Comparison of ENCODE assay signal across 20 cellular contexts in the genomic region with DNA sequence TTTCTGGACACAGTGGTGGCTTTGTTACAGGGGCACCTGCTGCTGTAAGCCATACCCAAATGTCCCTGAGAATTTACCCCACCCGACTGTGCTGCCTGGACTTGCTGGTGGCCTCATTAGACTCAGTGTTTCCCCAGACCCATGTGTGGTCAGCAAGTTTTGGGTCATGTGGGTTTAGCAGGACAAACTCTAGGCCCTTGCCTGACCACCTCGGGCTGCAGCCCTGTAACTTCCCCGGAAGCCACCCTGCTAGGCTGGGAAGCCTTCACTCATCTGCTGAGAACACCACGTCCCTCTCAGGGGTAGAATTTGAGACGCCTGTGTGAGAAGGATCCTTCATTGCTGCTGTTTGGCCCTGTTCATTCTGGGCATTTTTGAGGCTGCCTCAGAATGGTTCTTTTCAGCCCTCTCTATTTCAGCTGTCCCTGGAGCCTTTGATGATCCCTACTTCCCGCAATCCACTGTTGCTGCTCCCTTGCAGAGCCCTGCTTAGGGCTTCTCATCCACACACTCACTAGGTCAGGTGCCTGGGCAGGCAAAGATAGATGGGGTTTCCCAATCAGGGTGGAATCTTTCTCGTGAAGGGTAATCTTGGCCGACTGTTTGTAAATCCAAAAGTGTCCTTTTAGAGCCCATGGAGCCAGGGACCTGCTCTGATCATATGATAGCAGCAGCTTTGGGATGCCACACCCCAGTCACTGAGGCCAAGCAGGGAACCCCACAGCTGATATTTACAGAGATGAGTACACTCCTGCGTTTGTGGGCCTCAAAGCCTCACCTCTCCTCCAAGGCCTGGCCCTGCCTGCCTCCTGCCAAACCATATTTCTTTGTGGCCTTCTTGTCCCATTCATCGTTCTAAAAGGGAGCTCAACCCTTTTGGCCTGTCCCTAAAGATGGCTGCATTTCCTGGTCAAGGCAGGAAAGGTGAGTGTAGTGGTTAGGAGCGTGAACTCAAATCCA. TPM values are rescaled to one million over a fixed set of nuclear protein-coding genes. Genes with fewer than 3 reads are reported as not detected.
DNase-seq lines count a peak whose midpoint lies in the region; FAIRE-seq and TF ChIP-seq lines count a peak whose summit lies in the region.
"Had no signal": no experiment of that assay in that cellular context is flagged by ENCODE, and none has a peak within 500 bp of the region (broad histone marks: within the 10 kb centered on the region; RNA-seq: fewer than 3 reads in every experiment).

No MANE protein-coding gene starts in this region.

- CTCF ChIA-PET in mammary epithelial cell (lab: Charles Lee; ENCODE audit: low non-redundant PET) (no interaction called here), HEK293T (lab: Yijun Ruan, JAX) (no interaction called here)
- CTCF ChIA-PET in activated naive CD4-positive, alpha-beta T cell treated with anti-CD3 and anti-CD28 coated beads, Interleukin-2, amount 10 ng/mL, durations not matched to agents 7 days and 5 days (lab: Charles Lee), result interaction anchor here (1.3 kb wide), 1 partner anchor 14 kb away, joined by 3 read pairs; no protein-coding TSS in a partner anchor

- no peaks in the 10 kb centered on the region for H3K9me3 Mint-ChIP-seq in HFFc6
- H3K9me3 Mint-ChIP-seq in activated naive CD4-positive, alpha-beta T cell treated with anti-CD3 and anti-CD28 coated beads, Interleukin-2, amount 10 ng/mL, durations not matched to agents 7 days and 5 days, result no peaks in the 10 kb centered on the region
- H3K9me3 Mint-ChIP-seq in activated T-helper 1 cell treated with anti-CD3 and anti-CD28 coated beads, Interleukin-12 subunit alpha, Interleukin-12 subunit beta, Interleukin-2, Interleukin-4 antibody, amounts not matched to agents 30 ng/mL and 10 ng/mL and 1 ng/mL, durations not matched to agents 14 hours and 24 hours and 36 hours, result no peaks in the 10 kb centered on the region
- H3K9me3 Mint-ChIP-seq: activated T-cell treated with anti-CD3 and anti-CD28 coated beads, Interleukin-2, amount 50 U/mL, for 4 hours had no signal

- H3K4me1 ChIP-seq in mammary epithelial cell (ENCODE audit: insufficient read depth, low read length) (peaks cover 27% of the 10 kb centered on the region), keratinocyte (ENCODE audit: control insufficient read depth, extremely low read depth, insufficient read depth, low read length) (peaks cover 9% of the 10 kb centered on the region), skeletal muscle tissue (ENCODE audit: control insufficient read depth in 3 of 3, insufficient read depth in 3 of 3, low read length in 3 of 3) (peaks cover 41 to 45% (median 45%) of the 10 kb centered on the region in 3 donors)

- DNase-seq in HFFc6 (no peak), mammary epithelial cell (no peak), keratinocyte (ENCODE audit: low read depth, low spot score) (no peak), CD1c-positive myeloid dendritic cell (ENCODE audit: extremely low spot score) (no peak), HEK293T (ENCODE audit: extremely low spot score) (no peak)
- DNase-seq in activated naive CD4-positive, alpha-beta T cell treated with anti-CD3 and anti-CD28 coated beads, Interleukin-2, amount 10 ng/mL, durations not matched to agents 7 days and 5 days, result no peak
- no peak for DNase-seq in activated T-helper 1 cell treated with anti-CD3 and anti-CD28 coated beads, Interleukin-12 subunit alpha, Interleukin-12 subunit beta, Interleukin-2, Interleukin-4 antibody, amounts not matched to agents 30 ng/mL and 10 ng/mL and 1 ng/mL, durations not matched to agents 14 hours and 24 hours and 36 hours (ENCODE audit: low spot score)
- DNase-seq: activated CD4-positive, alpha-beta T cell treated with anti-CD3 and anti-CD28 coated beads for 4 hours; activated T-cell treated with anti-CD3 and anti-CD28 coated beads, Interleukin-2, amount 50 U/mL, for 4 hours; cerebellar nuclear complex; NCI-H146; SHP77 treated with DMSO at 0.1 percent for 48 hours had no signal

- intact Hi-C loops in mammary epithelial cell (cut with micrococcal nuclease), result no loop called here
- intact Hi-C loops in activated T-helper 1 cell treated with anti-CD3 and anti-CD28 coated beads, Interleukin-12 subunit alpha, Interleukin-12 subunit beta, Interleukin-2, Interleukin-4 antibody, amounts not matched to agents 30 ng/mL and 10 ng/mL and 1 ng/mL, durations not matched to agents 14 hours and 24 hours and 36 hours (cut with micrococcal nuclease), result no loop called here

- dilution Hi-C loops in mammary epithelial cell (cut with HindIII; ENCODE audit: low sequenced_read_pairs), result no loop called here
- dilution Hi-C loops in keratinocyte (cut with MboI; ENCODE audit: extremely low pct_ligation_motif_present, low sequenced_read_pairs), result no loop called here

- TF ChIP-seq CTCF in HFFc6 (IDR thresholded peaks at IDR 0.05) (no peak), mammary epithelial cell (conservative IDR thresholded peaks at IDR 0.05 in 1 of 2, IDR thresholded peaks at IDR 0.05 in 1 of 2; ENCODE audit: extremely low read depth in 1 of 2, insufficient read depth in 1 of 2, low read depth in 1 of 2, low read length in 2 of 2) (no peak), keratinocyte (optimal IDR thresholded peaks at IDR 0.05 in 1 of 3, IDR thresholded peaks at IDR 0.05 in 1 of 3, conservative IDR thresholded peaks at IDR 0.05 in 1 of 3; ENCODE audit: extremely low read depth in 1 of 3, insufficient read depth in 2 of 3, low read length in 3 of 3) (no peak)

- peak; percentile 26 for FAIRE-seq in keratinocyte (lab: Jason Lieb, UNC)
- FAIRE-seq: D721Med, endothelial cell of umbilical vein, frontal cortex, G401.6, GM12891, H1 had no signal

- no peak overlapping the region for H3K4me2 ChIP-seq in mammary epithelial cell (ENCODE audit: insufficient read depth, low read depth, low read length)
- no peak overlapping the region for H3K4me2 ChIP-seq in keratinocyte (ENCODE audit: control insufficient read depth, extremely low read depth, insufficient read depth, low read depth, low read length)

- H3K4me3 Mint-ChIP-seq in HFFc6, result peak overlapping the region; percentile 66
- no peak overlapping the region for H3K4me3 Mint-ChIP-seq in activated naive CD4-positive, alpha-beta T cell treated with anti-CD3 and anti-CD28 coated beads, Interleukin-2, amount 10 ng/mL, durations not matched to agents 7 days and 5 days
- H3K4me3 Mint-ChIP-seq in activated T-helper 1 cell treated with anti-CD3 and anti-CD28 coated beads, Interleukin-12 subunit alpha, Interleukin-12 subunit beta, Interleukin-2, Interleukin-4 antibody, amounts not matched to agents 30 ng/mL and 10 ng/mL and 1 ng/mL, durations not matched to agents 14 hours and 24 hours and 36 hours, result no peak overlapping the region
- H3K4me3 Mint-ChIP-seq: activated T-cell treated with anti-CD3 and anti-CD28 coated beads, Interleukin-2, amount 50 U/mL, for 4 hours had no signal

- no peaks in the 10 kb centered on the region for H3K79me2 ChIP-seq in mammary epithelial cell (ENCODE audit: insufficient read depth, low read length)
- no peaks in the 10 kb centered on the region for H3K79me2 ChIP-seq in keratinocyte (ENCODE audit: control insufficient read depth, insufficient read depth, low read length)

- no TSS peak for BruUV-seq in mammary epithelial cell (replicated peaks; lab: Mats Ljungman, UMichigan)

- POLR2A ChIA-PET in HEK293T (lab: Yijun Ruan, JAX), result no interaction called here

- peak overlapping the region; percentile 81 for H2AFZ ChIP-seq in mammary epithelial cell (ENCODE audit: low read depth, low read length)
- H2AFZ ChIP-seq in keratinocyte (ENCODE audit: control insufficient read depth, low read length), result no peak overlapping the region

- H3K27me3 Mint-ChIP-seq in HFFc6 (ENCODE audit: insufficient read depth), result peaks cover 2% of the 10 kb centered on the region; the same call in 1 of the 2 replicates
- no peaks in the 10 kb centered on the region for H3K27me3 Mint-ChIP-seq in activated naive CD4-positive, alpha-beta T cell treated with anti-CD3 and anti-CD28 coated beads, Interleukin-2, amount 10 ng/mL, durations not matched to agents 7 days and 5 days
- H3K27me3 Mint-ChIP-seq in activated T-helper 1 cell treated with anti-CD3 and anti-CD28 coated beads, Interleukin-12 subunit alpha, Interleukin-12 subunit beta, Interleukin-2, Interleukin-4 antibody, amounts not matched to agents 30 ng/mL and 10 ng/mL and 1 ng/mL, durations not matched to agents 14 hours and 24 hours and 36 hours (ENCODE audit: insufficient read depth), result no peaks in the 10 kb centered on the region

- H3K9me1 ChIP-seq in keratinocyte (ENCODE audit: control insufficient read depth, extremely low read depth, insufficient read depth, low read length), result no peaks in the 10 kb centered on the region

- WGBS in mammary epithelial cell (ENCODE audit: low coverage, missing lambda C conversion rate), result 51% methylated on average over 11 of the region's 11 CpGs

- no peaks in the 10 kb centered on the region for H3K9me3 ChIP-seq in mammary epithelial cell (replicated peaks; ENCODE audit: insufficient read depth, low read length)
- no peaks in the 10 kb centered on the region for H3K9me3 ChIP-seq in keratinocyte (ENCODE audit: control insufficient read depth, low read depth, low read length)
- H3K9me3 ChIP-seq in skeletal muscle tissue (ENCODE audit: control insufficient read depth in 3 of 3, low read length in 3 of 3), result no peaks in the 10 kb centered on the region
- H3K9me3 ChIP-seq: suprapubic skin had no signal

- H3K9ac ChIP-seq in mammary epithelial cell (ENCODE audit: insufficient read depth, low read length), result no peak overlapping the region
- no peak overlapping the region for H3K9ac ChIP-seq in keratinocyte (ENCODE audit: control insufficient read depth, extremely low read depth, insufficient read depth, low read length)
- H3K9ac ChIP-seq in skeletal muscle tissue (ENCODE audit: low read depth in 1 of 3, low read length in 3 of 3), result peak overlapping the region in 2 of 3 donors; percentile 38 to 57

- H3K36me3 ChIP-seq in mammary epithelial cell (ENCODE audit: insufficient read depth, low read length), result no peaks in the 10 kb centered on the region
- H3K36me3 ChIP-seq in keratinocyte (ENCODE audit: control insufficient read depth in 2 of 2, extremely low read depth in 1 of 2, insufficient read depth in 2 of 2, low read length in 2 of 2), result no peaks in the 10 kb centered on the region
- peaks cover 0 to 5% (median 0%) of the 10 kb centered on the region in 3 donors for H3K36me3 ChIP-seq in skeletal muscle tissue (ENCODE audit: control insufficient read depth in 3 of 3, insufficient read depth in 3 of 3, low read length in 3 of 3)
- H3K36me3 ChIP-seq: suprapubic skin had no signal

- H3K4me1 Mint-ChIP-seq in HFFc6 (ENCODE audit: low read depth), result peaks cover 52% of the 10 kb centered on the region
- H3K4me1 Mint-ChIP-seq in activated naive CD4-positive, alpha-beta T cell treated with anti-CD3 and anti-CD28 coated beads, Interleukin-2, amount 10 ng/mL, durations not matched to agents 7 days and 5 days, result peaks cover 10% of the 10 kb centered on the region
- peaks cover 16% of the 10 kb centered on the region for H3K4me1 Mint-ChIP-seq in activated T-helper 1 cell treated with anti-CD3 and anti-CD28 coated beads, Interleukin-12 subunit alpha, Interleukin-12 subunit beta, Interleukin-2, Interleukin-4 antibody, amounts not matched to agents 30 ng/mL and 10 ng/mL and 1 ng/mL, durations not matched to agents 14 hours and 24 hours and 36 hours (ENCODE audit: low read depth)

- H3K4me3 ChIP-seq in mammary epithelial cell (replicated peaks in 1 of 3; ENCODE audit: insufficient read depth in 1 of 3, low read depth in 2 of 3, low read length in 3 of 3) (no peak overlapping the region), keratinocyte (ENCODE audit: control insufficient read depth in 2 of 3, extremely low read depth in 1 of 3, insufficient read depth in 2 of 3, low read depth in 1 of 3, low read length in 3 of 3) (no peak overlapping the region), skeletal muscle tissue (ENCODE audit: low read length in 3 of 3) (peak overlapping the region in 1 of 3 donors; percentile 7)
- H3K4me3 ChIP-seq: suprapubic skin had no signal

- H3K27me3 ChIP-seq in mammary epithelial cell (ENCODE audit: insufficient read depth, low read length) (no peaks in the 10 kb centered on the region), keratinocyte (ENCODE audit: control insufficient read depth, extremely low read depth, insufficient read depth, low read length) (no peaks in the 10 kb centered on the region), skeletal muscle tissue (ENCODE audit: control insufficient read depth in 3 of 3, insufficient read depth in 3 of 3, low read length in 3 of 3) (no peaks in the 10 kb centered on the region)
- H3K27me3 ChIP-seq: suprapubic skin had no signal

- H4K20me1 ChIP-seq in mammary epithelial cell (ENCODE audit: insufficient read depth, low read length) (no peaks in the 10 kb centered on the region), keratinocyte (ENCODE audit: control insufficient read depth, extremely low read depth, insufficient read depth, low read length) (no peaks in the 10 kb centered on the region)

- in situ Hi-C loops in mammary epithelial cell (cut with MboI; ENCODE audit: low sequenced_read_pairs in 2 of 2), result loop anchor here in 1 of 2 donors (25.0 kb wide), 1 partner anchor 197 kb away; no protein-coding TSS in a partner anchor

- no peak overlapping the region for H3K27ac ChIP-seq in mammary epithelial cell (ENCODE audit: insufficient read depth, low read depth, low read length)
- no peak overlapping the region for H3K27ac ChIP-seq in keratinocyte (ENCODE audit: control insufficient read depth, insufficient read depth, low read length)
- peak overlapping the region; percentile 82 for H3K27ac ChIP-seq in skeletal muscle tissue (ENCODE audit: low read depth, low read length)

- peak overlapping the region; percentile 85 for H3K27ac Mint-ChIP-seq in HFFc6
- H3K27ac Mint-ChIP-seq in activated naive CD4-positive, alpha-beta T cell treated with anti-CD3 and anti-CD28 coated beads, Interleukin-2, amount 10 ng/mL, durations not matched to agents 7 days and 5 days, result no peak overlapping the region
- no peak overlapping the region for H3K27ac Mint-ChIP-seq in activated T-helper 1 cell treated with anti-CD3 and anti-CD28 coated beads, Interleukin-12 subunit alpha, Interleukin-12 subunit beta, Interleukin-2, Interleukin-4 antibody, amounts not matched to agents 30 ng/mL and 10 ng/mL and 1 ng/mL, durations not matched to agents 14 hours and 24 hours and 36 hours

- peaks cover 17% of the 10 kb centered on the region for H3K36me3 Mint-ChIP-seq in HFFc6 (ENCODE audit: low read depth)
- no peaks in the 10 kb centered on the region for H3K36me3 Mint-ChIP-seq in activated naive CD4-positive, alpha-beta T cell treated with anti-CD3 and anti-CD28 coated beads, Interleukin-2, amount 10 ng/mL, durations not matched to agents 7 days and 5 days
- H3K36me3 Mint-ChIP-seq in activated T-helper 1 cell treated with anti-CD3 and anti-CD28 coated beads, Interleukin-12 subunit alpha, Interleukin-12 subunit beta, Interleukin-2, Interleukin-4 antibody, amounts not matched to agents 30 ng/mL and 10 ng/mL and 1 ng/mL, durations not matched to agents 14 hours and 24 hours and 36 hours (ENCODE audit: low read depth), result no peaks in the 10 kb centered on the region

RNA-seq across cellular contexts. Expression of a gene that starts 6.7 kb away (rescaled TPM):
- 10 to 100 TPM; 49.6 to 70.6 (median 62.0) TPM for total RNA-seq in HFFc6 (2021; fragmentation: NEBNext Ultra II Directional; extraction: Animal tissue kit (Norgen Biotek cat#: 25700))
- 10 to 100 TPM; 39.4 to 53.3 TPM for total RNA-seq in mammary epithelial cell
- polyA plus RNA-seq in mammary epithelial cell, result 12.3 TPM
- polyA minus RNA-seq in mammary epithelial cell, result 9.6 TPM
- polyA plus RNA-seq in keratinocyte, result 5.1 to 8.2 TPM (median 6.5 TPM) in 3 replicates
- polyA plus RNA-seq in keratinocyte (2011; ENCODE audit: low read depth), result 0.67 TPM
- polyA plus RNA-seq in keratinocyte (2011; cell fraction: cytosol; rRNA removed), result 6.3 and 7.0 TPM in 2 replicates
- polyA plus RNA-seq in keratinocyte (2011; cell fraction: nucleus; rRNA removed), result 6.6 and 7.7 TPM in 2 replicates
- 2.2 and 5.9 TPM in 2 replicates for polyA plus RNA-seq in keratinocyte (2012; ENCODE audit: low replicate concordance)
- polyA minus RNA-seq in keratinocyte, result 8.5 to 13.0 TPM (median 9.4 TPM) in 3 replicates
- 6.7 TPM for polyA minus RNA-seq in keratinocyte (2011; cell fraction: cytosol; rRNA and poly(A)+ RNA removed)
- polyA minus RNA-seq in keratinocyte (2011; cell fraction: nucleus; rRNA and poly(A)+ RNA removed), result 5.1 and 6.8 TPM in 2 replicates
- total RNA-seq in skeletal muscle tissue, result 2.6 TPM
- 1.9 and 2.1 TPM in 2 replicates for total RNA-seq in activated T-helper 1 cell treated with anti-CD3 and anti-CD28 coated beads, Interleukin-12 subunit alpha, Interleukin-12 subunit beta, Interleukin-2, Interleukin-4 antibody, amounts not matched to agents 30 ng/mL and 10 ng/mL and 1 ng/mL, durations not matched to agents 14 hours and 24 hours and 36 hours

RNA-seq across cellular contexts. Expression of a gene that starts 23.4 kb away (rescaled TPM):
- total RNA-seq in HFFc6 (2021; fragmentation: NEBNext Ultra II Directional; extraction: Animal tissue kit (Norgen Biotek cat#: 25700)), result under 1 TPM; 0.06 to 0.14 (median 0.07) TPM
- total RNA-seq in mammary epithelial cell, result under 1 TPM; 0.17 to 0.47 TPM
- polyA plus RNA-seq in mammary epithelial cell, result 0.20 TPM
- 3.2 TPM for polyA minus RNA-seq in mammary epithelial cell
- polyA plus RNA-seq in keratinocyte, result 0.57 to 2.2 TPM (median 1.1 TPM) in 3 replicates
- 1.8 TPM for polyA plus RNA-seq in keratinocyte (2011; ENCODE audit: low read depth)
- polyA plus RNA-seq in keratinocyte (2011; cell fraction: cytosol; rRNA removed), result 1.3 and 1.7 TPM in 2 replicates
- polyA plus RNA-seq in keratinocyte (2011; cell fraction: nucleus; rRNA removed), result 3.6 and 4.2 TPM in 2 replicates
- polyA plus RNA-seq in keratinocyte (2012; ENCODE audit: low replicate concordance), result 0.54 and 2.6 TPM in 2 replicates
- polyA minus RNA-seq in keratinocyte, result 0.13 to 1.8 TPM (median 1.5 TPM) in 3 replicates
- 0.58 TPM for polyA minus RNA-seq in keratinocyte (2011; cell fraction: cytosol; rRNA and poly(A)+ RNA removed)
- polyA minus RNA-seq in keratinocyte (2011; cell fraction: nucleus; rRNA and poly(A)+ RNA removed), result 2.1 and 2.9 TPM in 2 replicates
- total RNA-seq in skeletal muscle tissue, result not detected
- total RNA-seq in activated T-helper 1 cell treated with anti-CD3 and anti-CD28 coated beads, Interleukin-12 subunit alpha, Interleukin-12 subunit beta, Interleukin-2, Interleukin-4 antibody, amounts not matched to agents 30 ng/mL and 10 ng/mL and 1 ng/mL, durations not matched to agents 14 hours and 24 hours and 36 hours, result 0.18 and 0.20 TPM in 2 replicates
- polyA plus RNA-seq: H1 had no signal

Comparison
In these comparisons a context has a peak if more than half of its experiments do, and no peak if none do; other contexts are left out.
1. H3K9ac ChIP-seq: peak in skeletal muscle tissue (2 of 3); none in mammary epithelial cell (single experiment) and keratinocyte (single experiment).
2. RNA of a gene that starts 6.7 kb away (total RNA-seq): 49.6 to 70.6 TPM in HFFc6 and 39.4 to 53.3 TPM in mammary epithelial cell; 2.6 TPM in skeletal muscle tissue (single experiment) and 1.9 to 2.1 TPM in activated T-helper 1 cell treated with anti-CD3 and anti-CD28 coated beads, Interleukin-12 subunit alpha, Interleukin-12 subunit beta, Interleukin-2, Interleukin-4 antibody, amounts not matched to agents 30 ng/mL and 10 ng/mL and 1 ng/mL, durations not matched to agents 14 hours and 24 hours and 36 hours; every median in the first group is over 10 times any median in the second.